13 cellular contexts compared by ENCODE assay signal in the genomic region with DNA sequence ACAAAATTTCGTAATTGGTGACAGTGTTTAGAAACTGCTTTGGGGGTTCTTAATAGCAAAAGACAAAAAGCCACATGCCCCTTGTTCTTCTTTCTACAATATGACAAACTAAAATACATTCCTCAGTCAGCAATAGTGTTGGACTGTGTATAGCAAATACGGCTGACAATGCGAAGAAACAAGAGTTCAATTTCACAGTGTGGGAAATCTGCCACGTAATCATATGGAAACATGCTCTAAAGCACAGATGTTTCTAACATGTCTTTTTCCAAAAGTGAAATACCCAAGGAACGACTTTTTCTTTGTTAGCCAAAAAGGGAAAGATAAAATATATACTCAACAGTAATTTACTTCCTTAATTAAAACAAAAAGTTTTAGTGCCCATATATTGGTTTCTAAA. TPM values are rescaled to one million over a fixed set of nuclear protein-coding genes. Genes with fewer than 3 reads are reported as not detected.
DNase-seq lines count a peak whose midpoint lies in the region; ATAC-seq and TF ChIP-seq lines count a peak whose summit lies in the region.
"Had no signal": no experiment of that assay in that cellular context is flagged by ENCODE, and none has a peak within 500 bp of the region (broad histone marks: within the 10 kb centered on the region; RNA-seq: fewer than 3 reads in every experiment).

No MANE protein-coding gene starts in this region.

- POLR2A ChIA-PET in activated CD4-positive, alpha-beta T cell treated with anti-CD3 and anti-CD28 coated beads for 36 hours (lab: Charles Lee): no interaction called here

- intact Hi-C loops in activated CD4-positive, alpha-beta T cell treated with anti-CD3 and anti-CD28 coated beads, Interleukin-2, amount 10 ng/mL, durations not matched to agents 24 days and 14 days (cut with micrococcal nuclease): no loop called here
- intact Hi-C loops in activated CD4-positive, alpha-beta T cell treated with anti-CD3 and anti-CD28 coated beads for 36 hours (cut with DNase I, micrococcal nuclease): no loop called here
- intact Hi-C loops in dendritic cell treated with granulocyte-macrophage colony-stimulating factor and Interleukin-4, amounts not matched to agents 40 ng/mL and 50 ng/mL, for 4 days (cut with micrococcal nuclease): no loop called here
- intact Hi-C loops in uterus (cut with DNase I; ENCODE audit: low total_unique reads): no loop called here

- H3K9me3 ChIP-seq in liver (ENCODE audit: control insufficient read depth in 4 of 4, low read length in 3 of 4): no peaks in the 10 kb centered on the region
- H3K9me3 ChIP-seq in uterus: no peaks in the 10 kb centered on the region

- no peak for TF ChIP-seq RAD21 in liver (IDR thresholded peaks at IDR 0.05)

- H3K36me3 ChIP-seq in liver (ENCODE audit: control insufficient read depth in 4 of 4, insufficient read depth in 3 of 4, low read depth in 1 of 4, low read length in 3 of 4): no peaks in the 10 kb centered on the region
- H3K36me3 ChIP-seq in uterus: no peaks in the 10 kb centered on the region
- H3K36me3 ChIP-seq: BLaER1 had no signal

- no peak for ATAC-seq in activated CD4-positive, alpha-beta T cell treated with anti-CD3 and anti-CD28 coated beads for 36 hours
- ATAC-seq: PC-3 had no signal

- TF ChIP-seq POLR2A in uterus (IDR thresholded peaks at IDR 0.05): no peak

- peaks cover 4% of the 10 kb centered on the region for H3K9me3 Mint-ChIP-seq in activated CD4-positive, alpha-beta T cell treated with anti-CD3 and anti-CD28 coated beads, Interleukin-2, amount 10 ng/mL, durations not matched to agents 24 days and 14 days
- peaks cover 4% of the 10 kb centered on the region for H3K9me3 Mint-ChIP-seq in activated CD4-positive, alpha-beta T cell treated with anti-CD3 and anti-CD28 coated beads for 36 hours (ENCODE audit: low read depth)
- H3K9me3 Mint-ChIP-seq in dendritic cell treated with granulocyte-macrophage colony-stimulating factor and Interleukin-4, amounts not matched to agents 40 ng/mL and 50 ng/mL, for 4 days: no peaks in the 10 kb centered on the region
- H3K9me3 Mint-ChIP-seq in mesothelial cell of epicardium: peaks cover 7% of the 10 kb centered on the region

- peaks cover 28% of the 10 kb centered on the region for H3K27me3 Mint-ChIP-seq in activated CD4-positive, alpha-beta T cell treated with anti-CD3 and anti-CD28 coated beads, Interleukin-2, amount 10 ng/mL, durations not matched to agents 24 days and 14 days
- H3K27me3 Mint-ChIP-seq in activated CD4-positive, alpha-beta T cell treated with anti-CD3 and anti-CD28 coated beads for 36 hours: no peaks in the 10 kb centered on the region
- H3K27me3 Mint-ChIP-seq in dendritic cell treated with granulocyte-macrophage colony-stimulating factor and Interleukin-4, amounts not matched to agents 40 ng/mL and 50 ng/mL, for 4 days: no peaks in the 10 kb centered on the region
- peaks cover 32% of the 10 kb centered on the region for H3K27me3 Mint-ChIP-seq in mesothelial cell of epicardium (ENCODE audit: low read depth)

- H3K9ac ChIP-seq in liver (ENCODE audit: low read depth in 1 of 2, low read length in 2 of 2): no peak overlapping the region
- H3K9ac ChIP-seq: BLaER1 had no signal

- no peaks in the 10 kb centered on the region for H3K27me3 ChIP-seq in liver (ENCODE audit: control insufficient read depth in 4 of 4, insufficient read depth in 4 of 4, low read length in 3 of 4)
- no peaks in the 10 kb centered on the region for H3K27me3 ChIP-seq in uterus
- H3K27me3 ChIP-seq: BLaER1 had no signal

- TF ChIP-seq CTCF in liver (IDR thresholded peaks at IDR 0.05; ENCODE audit: low read depth, low read length, missing input control) (no peak), mesothelial cell of epicardium (IDR thresholded peaks at IDR 0.05; ENCODE audit: unreplicated experiment) (no peak), uterus (IDR thresholded peaks at IDR 0.05) (no peak)

- H3K4me1 ChIP-seq in liver (ENCODE audit: control insufficient read depth in 4 of 4, insufficient read depth in 4 of 4, low read length in 3 of 4): no peaks in the 10 kb centered on the region
- H3K4me1 ChIP-seq in uterus: no peaks in the 10 kb centered on the region

- H3K27ac ChIP-seq in liver (ENCODE audit: low read depth in 1 of 2, low read length in 2 of 2): no peak overlapping the region
- no peak overlapping the region for H3K27ac ChIP-seq in uterus
- H3K27ac ChIP-seq: BLaER1 had no signal

- H3K4me3 Mint-ChIP-seq in activated CD4-positive, alpha-beta T cell treated with anti-CD3 and anti-CD28 coated beads, Interleukin-2, amount 10 ng/mL, durations not matched to agents 24 days and 14 days: no peak overlapping the region
- H3K4me3 Mint-ChIP-seq in activated CD4-positive, alpha-beta T cell treated with anti-CD3 and anti-CD28 coated beads for 36 hours: no peak overlapping the region
- H3K4me3 Mint-ChIP-seq in dendritic cell treated with granulocyte-macrophage colony-stimulating factor and Interleukin-4, amounts not matched to agents 40 ng/mL and 50 ng/mL, for 4 days: no peak overlapping the region
- H3K4me3 Mint-ChIP-seq in mesothelial cell of epicardium: no peak overlapping the region

- H3K4me1 Mint-ChIP-seq in activated CD4-positive, alpha-beta T cell treated with anti-CD3 and anti-CD28 coated beads, Interleukin-2, amount 10 ng/mL, durations not matched to agents 24 days and 14 days: no peaks in the 10 kb centered on the region
- H3K4me1 Mint-ChIP-seq in activated CD4-positive, alpha-beta T cell treated with anti-CD3 and anti-CD28 coated beads for 36 hours: no peaks in the 10 kb centered on the region
- peaks cover 55% of the 10 kb centered on the region for H3K4me1 Mint-ChIP-seq in dendritic cell treated with granulocyte-macrophage colony-stimulating factor and Interleukin-4, amounts not matched to agents 40 ng/mL and 50 ng/mL, for 4 days (ENCODE audit: low read depth)
- no peaks in the 10 kb centered on the region for H3K4me1 Mint-ChIP-seq in mesothelial cell of epicardium

- 65% methylated on average over 5 of the region's 5 CpGs for WGBS in liver

- H3K4me3 ChIP-seq in liver (ENCODE audit: low read depth in 1 of 3, low read length in 3 of 3) (no peak overlapping the region), uterus (no peak overlapping the region)
- H3K4me3 ChIP-seq: BLaER1 had no signal

- CTCF ChIA-PET in activated CD4-positive, alpha-beta T cell treated with anti-CD3 and anti-CD28 coated beads for 36 hours (lab: Charles Lee): interaction anchor here (1.2 kb wide), 1 partner anchor 18 kb away, joined by 5 read pairs; no protein-coding TSS in a partner anchor

- no peak overlapping the region for H3K27ac Mint-ChIP-seq in activated CD4-positive, alpha-beta T cell treated with anti-CD3 and anti-CD28 coated beads, Interleukin-2, amount 10 ng/mL, durations not matched to agents 24 days and 14 days
- H3K27ac Mint-ChIP-seq in activated CD4-positive, alpha-beta T cell treated with anti-CD3 and anti-CD28 coated beads for 36 hours: no peak overlapping the region
- H3K27ac Mint-ChIP-seq in dendritic cell treated with granulocyte-macrophage colony-stimulating factor and Interleukin-4, amounts not matched to agents 40 ng/mL and 50 ng/mL, for 4 days: peak overlapping the region; percentile 65
- no peak overlapping the region for H3K27ac Mint-ChIP-seq in mesothelial cell of epicardium

- H3K36me3 Mint-ChIP-seq in activated CD4-positive, alpha-beta T cell treated with anti-CD3 and anti-CD28 coated beads, Interleukin-2, amount 10 ng/mL, durations not matched to agents 24 days and 14 days (ENCODE audit: low read depth): no peaks in the 10 kb centered on the region
- H3K36me3 Mint-ChIP-seq in activated CD4-positive, alpha-beta T cell treated with anti-CD3 and anti-CD28 coated beads for 36 hours (ENCODE audit: low read depth): no peaks in the 10 kb centered on the region
- H3K36me3 Mint-ChIP-seq in dendritic cell treated with granulocyte-macrophage colony-stimulating factor and Interleukin-4, amounts not matched to agents 40 ng/mL and 50 ng/mL, for 4 days (ENCODE audit: low read depth): no peaks in the 10 kb centered on the region
- H3K36me3 Mint-ChIP-seq in mesothelial cell of epicardium: peaks cover 2% of the 10 kb centered on the region

- peak; percentile 31 for DNase-seq in activated CD4-positive, alpha-beta T cell treated with anti-CD3 and anti-CD28 coated beads, Interleukin-2, amount 10 ng/mL, durations not matched to agents 24 days and 14 days
- no peak for DNase-seq in activated CD4-positive, alpha-beta T cell treated with anti-CD3 and anti-CD28 coated beads for 36 hours
- no peak for DNase-seq in activated CD8-positive, alpha-beta memory T cell treated with anti-CD3 and anti-CD28 coated beads for 24 hours
- DNase-seq in mesothelial cell of epicardium (ENCODE audit: low spot score in 2 of 2, unreplicated experiment in 2 of 2) (no peak), putamen (ENCODE audit: low spot score) (no peak), uterus (no peak)
- DNase-seq: NCI-H1930, NCI-H2171 treated with DMSO at 0.1 percent for 48 hours, NCI-H748 treated with DMSO at 0.1 percent for 48 hours, PC-3 had no signal

RNA-seq across cellular contexts. Expression of a gene that starts 7.5 kb away (rescaled TPM):
- 19.0 and 24.0 TPM in 2 replicates for total RNA-seq in activated CD4-positive, alpha-beta T cell treated with anti-CD3 and anti-CD28 coated beads, Interleukin-2, amount 10 ng/mL, durations not matched to agents 24 days and 14 days
- total RNA-seq in activated CD4-positive, alpha-beta T cell treated with anti-CD3 and anti-CD28 coated beads for 36 hours: 10 to 100 TPM; 21.8 to 29.6 TPM
- total RNA-seq in liver (10 to 100 TPM; 31.1 to 39.5 TPM), mesothelial cell of epicardium (24.8 to 28.7 TPM (median 27.0 TPM) in 3 replicates), uterus (100 to 1,000 TPM in 1 of 4 donors, 10 to 100 TPM in 3; 26.8 to 115 (median 39.3) TPM)
- 10 to 100 TPM; 52.8 to 54.3 TPM for polyA plus RNA-seq in liver

RNA-seq across cellular contexts. Expression of a gene that starts 51.1 kb away (rescaled TPM):
- 21.1 and 24.0 TPM in 2 replicates for total RNA-seq in activated CD4-positive, alpha-beta T cell treated with anti-CD3 and anti-CD28 coated beads, Interleukin-2, amount 10 ng/mL, durations not matched to agents 24 days and 14 days
- total RNA-seq in activated CD4-positive, alpha-beta T cell treated with anti-CD3 and anti-CD28 coated beads for 36 hours: 10 to 100 TPM; 22.8 to 25.0 TPM
- total RNA-seq in liver (10 to 100 TPM; 19.2 to 22.1 TPM), mesothelial cell of epicardium (17.2 to 19.2 TPM (median 19.1 TPM) in 3 replicates), uterus (10 to 100 TPM; 17.9 to 45.5 (median 27.7) TPM)
- 10 to 100 TPM; 16.1 to 18.5 TPM for polyA plus RNA-seq in liver
